Comparison of ENCODE assay signal across 21 cellular contexts in the genomic region with DNA sequence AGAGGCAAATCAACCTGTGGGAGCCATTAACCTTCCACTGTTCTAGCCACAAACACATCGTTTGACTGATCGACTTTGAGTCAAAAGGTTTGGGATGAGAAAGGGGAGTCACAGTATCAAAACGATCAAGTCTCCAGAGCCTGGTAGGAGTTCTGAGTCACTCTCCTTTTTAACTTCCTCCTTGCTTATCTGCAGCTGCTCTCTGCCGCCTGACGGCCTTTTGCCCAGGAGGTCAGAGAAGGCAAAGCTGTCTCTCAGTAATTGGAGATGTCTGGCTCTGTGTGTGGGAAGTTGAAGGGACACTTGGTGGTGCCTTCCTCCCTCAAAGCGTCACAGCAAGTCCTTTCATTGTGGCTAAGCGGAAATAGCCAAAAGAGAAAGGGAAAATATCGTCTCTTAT.
DNase-seq lines count a peak whose midpoint lies in the region; ATAC-seq and TF ChIP-seq lines count a peak whose summit lies in the region.
"Had no signal": no experiment of that assay in that cellular context is flagged by ENCODE, and none has a peak within 500 bp of the region (broad histone marks: within the 10 kb centered on the region; RNA-seq: fewer than 3 reads in every experiment).

No MANE protein-coding gene starts in this region.

- H3K4me1 Mint-ChIP-seq in dendritic cell treated with granulocyte-macrophage colony-stimulating factor and Interleukin-4, amounts not matched to agents 40 ng/mL and 50 ng/mL, for 4 days (ENCODE audit: low read depth), result peaks cover 5% of the 10 kb centered on the region
- peaks cover 31% of the 10 kb centered on the region for H3K4me1 Mint-ChIP-seq in neural progenitor cell
- H3K4me1 Mint-ChIP-seq: activated CD4-positive, alpha-beta T cell treated with anti-CD3 and anti-CD28 coated beads, Interleukin-2, amount 10 ng/mL, durations not matched to agents 24 days and 14 days; central memory CD8-positive, alpha-beta T cell; memory B cell had no signal

- CTCF ChIA-PET in GM10248 (lab: Yijun Ruan, JAX), result no interaction called here

- TF ChIP-seq CTCF in neural progenitor cell (IDR thresholded peaks at IDR 0.05) (no peak), GM10248 (IDR thresholded peaks at IDR 0.05; ENCODE audit: control extremely low read depth, extremely low read depth, low read depth, missing control alignments) (no peak)

- peaks cover 3% of the 10 kb centered on the region for H3K27me3 Mint-ChIP-seq in dendritic cell treated with granulocyte-macrophage colony-stimulating factor and Interleukin-4, amounts not matched to agents 40 ng/mL and 50 ng/mL, for 4 days
- peaks cover 6% of the 10 kb centered on the region for H3K27me3 Mint-ChIP-seq in neural progenitor cell (ENCODE audit: insufficient read depth, low read depth)
- H3K27me3 Mint-ChIP-seq: activated CD4-positive, alpha-beta T cell treated with anti-CD3 and anti-CD28 coated beads, Interleukin-2, amount 10 ng/mL, durations not matched to agents 24 days and 14 days; activated naive CD8-positive, alpha-beta T cell had no signal

- no peak overlapping the region for H3K27ac ChIP-seq in neural progenitor cell
- H3K27ac ChIP-seq: skin epidermis, upper lobe of left lung had no signal

- no peak for ATAC-seq in stimulated activated naive CD8-positive, alpha-beta T cell treated with anti-CD3 and anti-CD28 coated beads, Interleukin-15, Interleukin-2, amounts not matched to agents 100 U/mL and 50 U/mL, for 24 hours
- no peak for ATAC-seq in SK-N-SH treated with all-trans-retinoic acid at 6 μM for 48 hours
- ATAC-seq: stimulated activated naive B cell treated with anti-CD40 and anti-IgM and Interleukin-4, amounts not matched to agents 10 μg/mL and 1 μg/mL and 100 μg/mL, for 72 hours had no signal

- POLR2A ChIA-PET in GM10248 (lab: Yijun Ruan, JAX), result no interaction called here

- H3K4me2 ChIP-seq in neural progenitor cell, result peak overlapping the region; percentile 12

- no peaks in the 10 kb centered on the region for H3F3A ChIP-seq in neural progenitor cell (ENCODE audit: low read depth)

- no peaks in the 10 kb centered on the region for H3K36me3 ChIP-seq in neural progenitor cell
- H3K36me3 ChIP-seq: upper lobe of left lung had no signal

- intact Hi-C loops in dendritic cell treated with granulocyte-macrophage colony-stimulating factor and Interleukin-4, amounts not matched to agents 40 ng/mL and 50 ng/mL, for 4 days (cut with micrococcal nuclease), result no loop called here

- H3K79me2 ChIP-seq in neural progenitor cell (ENCODE audit: low read depth), result peaks cover 23% of the 10 kb centered on the region

- H3K9me3 Mint-ChIP-seq in dendritic cell treated with granulocyte-macrophage colony-stimulating factor and Interleukin-4, amounts not matched to agents 40 ng/mL and 50 ng/mL, for 4 days, result no peaks in the 10 kb centered on the region
- H3K9me3 Mint-ChIP-seq in neural progenitor cell, result peaks cover 8% of the 10 kb centered on the region
- H3K9me3 Mint-ChIP-seq: activated CD4-positive, alpha-beta T cell treated with anti-CD3 and anti-CD28 coated beads, Interleukin-2, amount 10 ng/mL, durations not matched to agents 24 days and 14 days; central memory CD8-positive, alpha-beta T cell; memory B cell; stimulated activated naive B cell treated with anti-CD40 and anti-IgM and Interleukin-4, amounts not matched to agents 10 μg/mL and 1 μg/mL and 100 μg/mL, for 72 hours; T-helper 1 cell treated with Interleukin-12 subunit alpha and Interleukin-12 subunit beta and Interleukin-4 antibody, amounts not matched to agents 30 μg/mL and 1 μg/mL, for 36 hours had no signal

- H3K4me3 Mint-ChIP-seq in dendritic cell treated with granulocyte-macrophage colony-stimulating factor and Interleukin-4, amounts not matched to agents 40 ng/mL and 50 ng/mL, for 4 days, result peak overlapping the region; percentile 27
- H3K4me3 Mint-ChIP-seq in neural progenitor cell, result no peak overlapping the region
- H3K4me3 Mint-ChIP-seq: activated CD4-positive, alpha-beta T cell treated with anti-CD3 and anti-CD28 coated beads, Interleukin-2, amount 10 ng/mL, durations not matched to agents 24 days and 14 days; activated naive CD8-positive, alpha-beta T cell; central memory CD8-positive, alpha-beta T cell; memory B cell; stimulated activated naive B cell treated with anti-CD40 and anti-IgM and Interleukin-4, amounts not matched to agents 10 μg/mL and 1 μg/mL and 100 μg/mL, for 72 hours; T-helper 1 cell treated with Interleukin-12 subunit alpha and Interleukin-12 subunit beta and Interleukin-4 antibody, amounts not matched to agents 30 μg/mL and 1 μg/mL, for 36 hours had no signal

- DNase-seq in ELR (ENCODE audit: low read depth) (peak; percentile 8), NOMO-1 treated with DMSO at 0.1 percent for 48 hours (lab: John Stamatoyannopoulos, UW; ENCODE audit: unreplicated experiment) (peak; percentile 87), neural progenitor cell (ENCODE audit: low spot score) (peak; percentile 34), GM10248 (ENCODE audit: extremely low spot score) (no peak), NCI-H1048 (lab: John Stamatoyannopoulos, UW) (no peak)
- DNase-seq in stimulated activated naive CD8-positive, alpha-beta T cell treated with anti-CD3 and anti-CD28 coated beads, Interleukin-15, Interleukin-2, amounts not matched to agents 100 U/mL and 50 U/mL, for 24 hours, result no peak
- DNase-seq: activated CD4-positive, alpha-beta T cell treated with anti-CD3 and anti-CD28 coated beads, Interleukin-2, amount 10 ng/mL, durations not matched to agents 24 days and 14 days; foreskin melanocyte; GOT3; IMR-90; NCI-H146; NCI-H526; stimulated activated naive B cell treated with anti-CD40 and anti-IgM and Interleukin-4, amounts not matched to agents 10 μg/mL and 1 μg/mL and 100 μg/mL, for 72 hours; upper lobe of left lung had no signal

- no peak overlapping the region for H3K27ac Mint-ChIP-seq in dendritic cell treated with granulocyte-macrophage colony-stimulating factor and Interleukin-4, amounts not matched to agents 40 ng/mL and 50 ng/mL, for 4 days
- no peak overlapping the region for H3K27ac Mint-ChIP-seq in neural progenitor cell
- H3K27ac Mint-ChIP-seq: activated CD4-positive, alpha-beta T cell treated with anti-CD3 and anti-CD28 coated beads, Interleukin-2, amount 10 ng/mL, durations not matched to agents 24 days and 14 days; activated naive CD8-positive, alpha-beta T cell; memory B cell; stimulated activated naive B cell treated with anti-CD40 and anti-IgM and Interleukin-4, amounts not matched to agents 10 μg/mL and 1 μg/mL and 100 μg/mL, for 72 hours; T-helper 1 cell treated with Interleukin-12 subunit alpha and Interleukin-12 subunit beta and Interleukin-4 antibody, amounts not matched to agents 30 μg/mL and 1 μg/mL, for 36 hours had no signal

- no peaks in the 10 kb centered on the region for H3K36me3 Mint-ChIP-seq in dendritic cell treated with granulocyte-macrophage colony-stimulating factor and Interleukin-4, amounts not matched to agents 40 ng/mL and 50 ng/mL, for 4 days (ENCODE audit: low read depth)
- H3K36me3 Mint-ChIP-seq in neural progenitor cell, result peaks cover 4% of the 10 kb centered on the region
- H3K36me3 Mint-ChIP-seq: activated naive CD8-positive, alpha-beta T cell; memory B cell; stimulated activated naive B cell treated with anti-CD40 and anti-IgM and Interleukin-4, amounts not matched to agents 10 μg/mL and 1 μg/mL and 100 μg/mL, for 72 hours had no signal

- no peaks in the 10 kb centered on the region for H3K9me3 ChIP-seq in neural progenitor cell (ENCODE audit: low read depth)
- H3K9me3 ChIP-seq: upper lobe of left lung had no signal

- H3K9ac ChIP-seq in neural progenitor cell, result no peak overlapping the region

- H2AFZ ChIP-seq in neural progenitor cell (replicated peaks), result no peak overlapping the region

- H3K4me3 ChIP-seq in neural progenitor cell, result no peak overlapping the region
- H3K4me3 ChIP-seq: skin epidermis, upper lobe of left lung had no signal

- H3K4me1 ChIP-seq in neural progenitor cell, result peaks cover 17% of the 10 kb centered on the region
- H3K4me1 ChIP-seq: upper lobe of left lung had no signal

- no peaks in the 10 kb centered on the region for H3K27me3 ChIP-seq in neural progenitor cell
- H3K27me3 ChIP-seq: upper lobe of left lung had no signal

- peaks cover 3% of the 10 kb centered on the region for H4K20me1 ChIP-seq in neural progenitor cell (ENCODE audit: low read depth)

TF ChIP-seq in SK-N-SH treated with all-trans-retinoic acid at 6 μM for 48 hours, 23 proteins besides CTCF, POLR2A, EP300 and RAD21 (continues in another document):
- TF ChIP-seq RARB (CRISPR knock-in tag; IDR thresholded peaks at IDR 0.05), result no peak
- no peak for TF ChIP-seq SNAI2 (CRISPR knock-in tag; IDR thresholded peaks at IDR 0.05)
- no peak for TF ChIP-seq TCF4 (CRISPR knock-in tag; IDR thresholded peaks at IDR 0.05; ENCODE audit: borderline replicate concordance)
- no peak for TF ChIP-seq ZFP30 (CRISPR knock-in tag; IDR thresholded peaks at IDR 0.05)
- no peak for TF ChIP-seq ESRRG (CRISPR knock-in tag; IDR thresholded peaks at IDR 0.05)
- no peak for TF ChIP-seq ZC3H10 (CRISPR knock-in tag; IDR thresholded peaks at IDR 0.05)
- TF ChIP-seq, protein P1, sequence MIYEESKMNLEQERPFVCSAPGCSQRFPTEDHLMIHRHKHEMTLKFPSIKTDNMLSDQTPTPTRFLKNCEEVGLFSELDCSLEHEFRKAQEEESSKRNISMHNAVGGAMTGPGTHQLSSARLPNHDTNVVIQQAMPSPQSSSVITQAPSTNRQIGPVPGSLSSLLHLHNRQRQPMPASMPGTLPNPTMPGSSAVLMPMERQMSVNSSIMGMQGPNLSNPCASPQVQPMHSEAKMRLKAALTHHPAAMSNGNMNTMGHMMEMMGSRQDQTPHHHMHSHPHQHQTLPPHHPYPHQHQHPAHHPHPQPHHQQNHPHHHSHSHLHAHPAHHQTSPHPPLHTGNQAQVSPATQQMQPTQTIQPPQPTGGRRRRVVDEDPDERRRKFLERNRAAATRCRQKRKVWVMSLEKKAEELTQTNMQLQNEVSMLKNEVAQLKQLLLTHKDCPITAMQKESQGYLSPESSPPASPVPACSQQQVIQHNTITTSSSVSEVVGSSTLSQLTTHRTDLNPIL (CRISPR knock-in tag; IDR thresholded peaks at IDR 0.05; ENCODE audit: low read depth), result no peak
- TF ChIP-seq GLIS3 (CRISPR knock-in tag; IDR thresholded peaks at IDR 0.05), result no peak
- TF ChIP-seq OSR1 (CRISPR knock-in tag; IDR thresholded peaks at IDR 0.05), result no peak
- TF ChIP-seq, protein P2, sequence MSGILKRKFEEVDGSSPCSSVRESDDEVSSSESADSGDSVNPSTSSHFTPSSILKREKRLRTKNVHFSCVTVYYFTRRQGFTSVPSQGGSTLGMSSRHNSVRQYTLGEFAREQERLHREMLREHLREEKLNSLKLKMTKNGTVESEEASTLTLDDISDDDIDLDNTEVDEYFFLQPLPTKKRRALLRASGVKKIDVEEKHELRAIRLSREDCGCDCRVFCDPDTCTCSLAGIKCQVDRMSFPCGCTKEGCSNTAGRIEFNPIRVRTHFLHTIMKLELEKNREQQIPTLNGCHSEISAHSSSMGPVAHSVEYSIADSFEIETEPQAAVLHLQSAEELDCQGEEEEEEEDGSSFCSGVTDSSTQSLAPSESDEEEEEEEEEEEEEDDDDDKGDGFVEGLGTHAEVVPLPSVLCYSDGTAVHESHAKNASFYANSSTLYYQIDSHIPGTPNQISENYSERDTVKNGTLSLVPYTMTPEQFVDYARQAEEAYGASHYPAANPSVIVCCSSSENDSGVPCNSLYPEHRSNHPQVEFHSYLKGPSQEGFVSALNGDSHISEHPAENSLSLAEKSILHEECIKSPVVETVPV (CRISPR knock-in tag; IDR thresholded peaks at IDR 0.05), result no peak

Comparison
In these comparisons a context has a peak if more than half of its experiments do, and no peak if none do; other contexts are left out.
1. DNase-seq: peak in ELR (single experiment), NOMO-1 treated with DMSO at 0.1 percent for 48 hours (single experiment) and neural progenitor cell (single experiment); none in GM10248 (single experiment), NCI-H1048 (single experiment) and stimulated activated naive CD8-positive, alpha-beta T cell treated with anti-CD3 and anti-CD28 coated beads, Interleukin-15, Interleukin-2, amounts not matched to agents 100 U/mL and 50 U/mL, for 24 hours (single experiment).